ENCODE assay signal across 8 cellular contexts in genomic region chr12:57487597-57488396, GRCh38. TPM values are rescaled to one million over a fixed set of nuclear protein-coding genes. Genes with fewer than 3 reads are reported as not detected.
DNase-seq lines count a peak whose midpoint lies in the region; ATAC-seq and TF ChIP-seq lines count a peak whose summit lies in the region.

Gene MARS1, plus strand, starts transcription at chr12:57488068. Its CDS starts 23 bp downstream, at chr12:57488091.

- peak; percentile 94 for ATAC-seq in CD8-positive, alpha-beta T cell
- ATAC-seq in GM19452 (IDR thresholded peaks at IDR 0.05; ENCODE audit: unreplicated experiment), result peak; percentile 94
- ATAC-seq in right lobe of liver, result peak; percentile 98

- peaks cover 18% of the 10 kb centered on the region for H3K36me3 ChIP-seq in CD8-positive, alpha-beta T cell (ENCODE audit: insufficient read depth, low read length)
- peaks cover 17 to 33% of the 10 kb centered on the region in 2 donors for H3K36me3 ChIP-seq in duodenal mucosa (ENCODE audit: control insufficient read depth in 1 of 2, insufficient read depth in 2 of 2, low read length in 2 of 2)
- peaks cover 0 to 25% (median 14%) of the 10 kb centered on the region in 4 donors for H3K36me3 ChIP-seq in right lobe of liver

- peaks cover 36% of the 10 kb centered on the region for H3K4me1 Mint-ChIP-seq in CD8-positive, alpha-beta T cell (ENCODE audit: low read depth)
- peaks cover 40% of the 10 kb centered on the region for H3K4me1 Mint-ChIP-seq in activated CD4-positive, alpha-beta memory T cell treated with anti-CD3 and anti-CD28 coated beads for 36 hours (ENCODE audit: low read depth)

- peak within 1 kb of the TSS; percentile 84 to 88 for H3K9ac ChIP-seq in duodenal mucosa (ENCODE audit: low read depth in 1 of 2, low read length in 2 of 2)

- peak within 1 kb of the TSS; percentile 61 for H3K27ac ChIP-seq in CD8-positive, alpha-beta T cell (ENCODE audit: low read depth, low read length)
- H3K27ac ChIP-seq in duodenal mucosa (ENCODE audit: low read depth, low read length) (peak within 1 kb of the TSS; percentile 71), right lobe of liver (peak within 1 kb of the TSS; percentile 11 to 39 (median 36))

- DNase-seq in CD8-positive, alpha-beta T cell, result peak; percentile 78 to 94 (median 88)
- DNase-seq in HK-2 (ENCODE audit: unreplicated experiment) (peak; percentile 91), NCI-H82 treated with DMSO at 0.1 percent for 48 hours (lab: John Stamatoyannopoulos, UW; ENCODE audit: unreplicated experiment) (peak; percentile 92), right lobe of liver (peak; percentile 94 to 97 (median 96))
- DNase-seq in activated CD4-positive, alpha-beta memory T cell treated with anti-CD3 and anti-CD28 coated beads for 36 hours, result peak; percentile 96
- peak; percentile 83 to 93 for DNase-seq in stimulated activated CD4-positive, alpha-beta T cell treated with anti-CD3 and anti-CD28 coated beads, Interleukin-4, amount 100 ng/mL, for 4 hours

- TF ChIP-seq CTCF in CD8-positive, alpha-beta T cell (IDR thresholded peaks at IDR 0.05), result no peak
- TF ChIP-seq CTCF in right lobe of liver (IDR thresholded peaks at IDR 0.05), result peak in 1 of 4 donors; percentile 27

- peaks cover 19% of the 10 kb centered on the region for H3K4me1 ChIP-seq in CD8-positive, alpha-beta T cell (ENCODE audit: insufficient read depth, low read length)
- H3K4me1 ChIP-seq in duodenal mucosa (ENCODE audit: control insufficient read depth in 1 of 2, insufficient read depth in 2 of 2, low read length in 2 of 2) (peaks cover 10 to 11% of the 10 kb centered on the region in 2 donors), right lobe of liver (peaks cover 0 to 9% (median 4%) of the 10 kb centered on the region in 4 donors)

- H3K27me3 ChIP-seq in CD8-positive, alpha-beta T cell (ENCODE audit: insufficient read depth, low read length), result no peaks in the 10 kb centered on the region
- H3K27me3 ChIP-seq in duodenal mucosa (ENCODE audit: control insufficient read depth in 1 of 2, insufficient read depth in 2 of 2, low read length in 2 of 2), result no peaks in the 10 kb centered on the region
- no peaks in the 10 kb centered on the region for H3K27me3 ChIP-seq in right lobe of liver

- peak; percentile 54 for TF ChIP-seq POLR2A in right lobe of liver (IDR thresholded peaks at IDR 0.05)

- H3K27ac Mint-ChIP-seq in CD8-positive, alpha-beta T cell, result peak within 1 kb of the TSS; percentile 94
- peak within 1 kb of the TSS; percentile 94 for H3K27ac Mint-ChIP-seq in activated CD4-positive, alpha-beta memory T cell treated with anti-CD3 and anti-CD28 coated beads for 36 hours

- WGBS in right lobe of liver (ENCODE audit: insufficient coverage, low coverage, low lambda C conversion rate, missing lambda C conversion rate), result 16% methylated on average over 22 of the region's 47 CpGs

- intact Hi-C loops in CD8-positive, alpha-beta T cell (cut with DNase I, micrococcal nuclease), result loop anchor here (1.0 to 5.0 kb wide), 7 partner anchors 8 to 480 kb away; partner anchors contain the start of genes DCTN2 (in 2 of the 2), DDIT3 (in 2 of the 2), ARHGAP9 (in 1 of the 2) and GLI1 (in 1 of the 2)
- intact Hi-C loops in activated CD4-positive, alpha-beta memory T cell treated with anti-CD3 and anti-CD28 coated beads for 36 hours (cut with micrococcal nuclease), result loop anchor here (1.0 to 2.0 kb wide), 3 partner anchors 8 to 59 kb away; partner anchors contain the start of genes ARHGAP9, DCTN2 and DDIT3
- intact Hi-C loops in right lobe of liver (cut with DNase I), result no loop called here

- CTCF ChIA-PET in CD8-positive, alpha-beta T cell (lab: Charles Lee), result interaction anchor here (0.7 to 2.5 kb wide), 7 partner anchors 9 to 56 kb away, joined by 3 to 6 read pairs (median 4); no protein-coding TSS in a partner anchor
- CTCF ChIA-PET in activated CD4-positive, alpha-beta memory T cell treated with anti-CD3 and anti-CD28 coated beads for 36 hours (lab: Charles Lee), result interaction anchor here (0.6 to 3.7 kb wide), 4 partner anchors 8 to 29 kb away, joined by 3 to 14 read pairs (median 9); partner anchors contain the start of gene GLI1

- H3K27me3 Mint-ChIP-seq in CD8-positive, alpha-beta T cell (ENCODE audit: low read depth), result no peaks in the 10 kb centered on the region
- H3K27me3 Mint-ChIP-seq in activated CD4-positive, alpha-beta memory T cell treated with anti-CD3 and anti-CD28 coated beads for 36 hours, result no peaks in the 10 kb centered on the region

- peak within 1 kb of the TSS; percentile 66 for H3K4me3 ChIP-seq in CD8-positive, alpha-beta T cell (ENCODE audit: low read depth, low read length)
- peak within 1 kb of the TSS; percentile 91 to 97 for H3K4me3 ChIP-seq in duodenal mucosa (ENCODE audit: low read depth in 1 of 2, low read length in 2 of 2)
- peak within 1 kb of the TSS; percentile 80 to 94 (median 93) for H3K4me3 ChIP-seq in right lobe of liver

- H3K4me3 Mint-ChIP-seq in CD8-positive, alpha-beta T cell, result peak within 1 kb of the TSS; percentile 93
- peak within 1 kb of the TSS; percentile 97 for H3K4me3 Mint-ChIP-seq in activated CD4-positive, alpha-beta memory T cell treated with anti-CD3 and anti-CD28 coated beads for 36 hours

- peaks cover 41% of the 10 kb centered on the region for H3K36me3 Mint-ChIP-seq in CD8-positive, alpha-beta T cell
- peaks cover 43% of the 10 kb centered on the region for H3K36me3 Mint-ChIP-seq in activated CD4-positive, alpha-beta memory T cell treated with anti-CD3 and anti-CD28 coated beads for 36 hours

- H3K9me3 ChIP-seq in CD8-positive, alpha-beta T cell (ENCODE audit: low read length), result no peaks in the 10 kb centered on the region
- H3K9me3 ChIP-seq in duodenal mucosa (ENCODE audit: control insufficient read depth in 1 of 2, low read length in 2 of 2) (no peaks in the 10 kb centered on the region), right lobe of liver (no peaks in the 10 kb centered on the region)

- H3K9me3 Mint-ChIP-seq in CD8-positive, alpha-beta T cell, result no peaks in the 10 kb centered on the region
- no peaks in the 10 kb centered on the region for H3K9me3 Mint-ChIP-seq in activated CD4-positive, alpha-beta memory T cell treated with anti-CD3 and anti-CD28 coated beads for 36 hours

- POLR2A ChIA-PET in CD8-positive, alpha-beta T cell (lab: Charles Lee), result interaction anchor here (1.5 kb wide), 1 partner anchor 9 kb away, joined by 9 read pairs; the partner anchor contains the start of gene ARHGAP9
- POLR2A ChIA-PET in activated CD4-positive, alpha-beta memory T cell treated with anti-CD3 and anti-CD28 coated beads for 36 hours (lab: Charles Lee), result interaction anchor here (0.7 to 3.7 kb wide), 4 partner anchors 8 to 32 kb away, joined by 3 to 14 read pairs (median 10); partner anchors contain the start of genes ARHGAP9 and DDIT3

RNA-seq across cellular contexts. Expression of gene MARS1, which starts in this region (rescaled TPM):
- 100 to 1,000 TPM; 213 to 226 TPM for total RNA-seq in CD8-positive, alpha-beta T cell
- 100 to 1,000 TPM; 354 to 364 TPM for total RNA-seq in activated CD4-positive, alpha-beta memory T cell treated with anti-CD3 and anti-CD28 coated beads for 36 hours
- total RNA-seq in right lobe of liver, result 10 to 100 TPM; 53.4 to 66.6 (median 60.4) TPM

Comparison
In these comparisons a context has a peak if more than half of its experiments do, and no peak if none do; other contexts are left out.
1. Peak in every context shown above with its lines: DNase-seq, ATAC-seq, H3K4me3 ChIP-seq and H3K27ac ChIP-seq.
2. intact Hi-C loops: an anchor here in CD8-positive, alpha-beta T cell (1.0 to 5.0 kb wide) and activated CD4-positive, alpha-beta memory T cell treated with anti-CD3 and anti-CD28 coated beads for 36 hours (1.0 to 2.0 kb wide); none called in right lobe of liver.